19 cellular contexts compared by ENCODE assay signal in the genomic region with DNA sequence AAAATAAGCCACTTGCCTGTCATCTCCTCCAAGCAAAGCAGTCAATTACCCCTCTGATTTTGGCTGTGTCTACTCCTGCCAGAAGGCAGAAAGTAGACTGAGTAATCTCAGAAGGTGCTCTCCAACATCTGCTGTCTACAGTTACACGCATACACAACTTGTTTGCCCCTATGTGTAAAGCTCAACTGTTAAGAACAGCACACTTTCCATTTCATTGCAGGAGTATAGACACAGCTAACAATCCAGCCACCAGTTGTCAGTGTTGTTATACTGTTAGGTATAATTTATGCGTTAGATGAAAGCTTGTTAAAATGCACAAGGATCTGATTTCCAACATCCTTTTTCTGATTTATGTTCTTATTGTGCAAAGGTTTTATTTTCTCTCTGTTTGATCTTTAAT.
A peak's percentile ranks its signal among the peaks of the same experiment; 100 is the strongest.
DNase-seq lines count a peak whose midpoint lies in the region; ATAC-seq and TF ChIP-seq lines count a peak whose summit lies in the region.
"Had no signal": no experiment of that assay in that cellular context is flagged by ENCODE, and none has a peak within 500 bp of the region (broad histone marks: within the 10 kb centered on the region; RNA-seq: fewer than 3 reads in every experiment).

No MANE protein-coding gene starts in this region.

- ATAC-seq in IMR-90 (ENCODE audit: low read depth): no peak
- peak; percentile 41 for ATAC-seq in stimulated activated naive CD8-positive, alpha-beta T cell treated with anti-CD3 and anti-CD28 coated beads, Interleukin-15, amount 100 ng/mL, for 72 hours
- ATAC-seq: PC-3 had no signal

- no peaks in the 10 kb centered on the region for H3K9me3 Mint-ChIP-seq in activated naive CD4-positive, alpha-beta T cell treated with anti-CD3 and anti-CD28 coated beads for 36 hours
- H3K9me3 Mint-ChIP-seq in activated naive CD8-positive, alpha-beta T cell treated with anti-CD3 and anti-CD28 coated beads for 36 hours: no peaks in the 10 kb centered on the region
- H3K9me3 Mint-ChIP-seq in stimulated activated naive CD8-positive, alpha-beta T cell treated with anti-CD3 and anti-CD28 coated beads, Interleukin-15, amount 100 ng/mL, for 72 hours: no peaks in the 10 kb centered on the region

- dilution Hi-C loops in IMR-90 (cut with HindIII; ENCODE audit: low sequenced_read_pairs, unreplicated experiment): no loop called here

- peak overlapping the region; percentile 54; the same call in 1 of the 2 replicates for H2AK5ac ChIP-seq in IMR-90 (ENCODE audit: low read depth, low read length)

- no peak overlapping the region for H3K27ac ChIP-seq in IMR-90 (ENCODE audit: insufficient read depth, low read length)
- H3K27ac ChIP-seq: sigmoid colon, SK-N-MC, suprapubic skin had no signal

- H3K4me3 Mint-ChIP-seq in activated naive CD4-positive, alpha-beta T cell treated with anti-CD3 and anti-CD28 coated beads for 36 hours: no peak overlapping the region
- no peak overlapping the region for H3K4me3 Mint-ChIP-seq in activated naive CD8-positive, alpha-beta T cell treated with anti-CD3 and anti-CD28 coated beads for 36 hours
- H3K4me3 Mint-ChIP-seq in stimulated activated naive CD8-positive, alpha-beta T cell treated with anti-CD3 and anti-CD28 coated beads, Interleukin-15, amount 100 ng/mL, for 72 hours: no peak overlapping the region

- in situ Hi-C loops in IMR-90 (cut with MboI; ENCODE audit: low sequenced_read_pairs): no loop called here

- no peaks in the 10 kb centered on the region for H3K9me3 ChIP-seq in IMR-90 (ENCODE audit: control insufficient read depth, insufficient read depth, low read length)
- H3K9me3 ChIP-seq: sigmoid colon, suprapubic skin had no signal

- no peak overlapping the region for H4K5ac ChIP-seq in IMR-90 (ENCODE audit: low read depth, low read length)

- H2AFZ ChIP-seq in IMR-90 (replicated peaks; ENCODE audit: low read length, poor library complexity): no peak overlapping the region

- H3K4me1 ChIP-seq in IMR-90 (ENCODE audit: control insufficient read depth, insufficient read depth, low read length): peaks cover 7% of the 10 kb centered on the region
- H3K4me1 ChIP-seq: sigmoid colon, suprapubic skin had no signal

- peaks cover 8% of the 10 kb centered on the region for H3K36me3 Mint-ChIP-seq in activated naive CD4-positive, alpha-beta T cell treated with anti-CD3 and anti-CD28 coated beads for 36 hours (ENCODE audit: low read depth)
- H3K36me3 Mint-ChIP-seq in activated naive CD8-positive, alpha-beta T cell treated with anti-CD3 and anti-CD28 coated beads for 36 hours: peaks cover 41% of the 10 kb centered on the region

- H3K14ac ChIP-seq in IMR-90 (replicated peaks; ENCODE audit: low read depth, low read length): no peak overlapping the region

- H3K4me3 ChIP-seq in IMR-90 (ENCODE audit: insufficient read depth, low read depth, low read length): no peak overlapping the region
- H3K4me3 ChIP-seq: sigmoid colon, SK-N-MC, suprapubic skin had no signal

- no peak for TF ChIP-seq CTCF in IMR-90 (conservative IDR thresholded peaks at IDR 0.05; ENCODE audit: low read depth, low read length)

- no CpG with 5 or more reads among the region's 2 CpGs for WGBS in IMR-90 (ENCODE audit: extremely low coverage in 2 of 2, insufficient read length in 1 of 2), 2 experiments

- H3K27me3 ChIP-seq in IMR-90 (ENCODE audit: control insufficient read depth, insufficient read depth, low read length): no peaks in the 10 kb centered on the region
- H3K27me3 ChIP-seq: sigmoid colon, suprapubic skin had no signal

- no peak overlapping the region for H3K18ac ChIP-seq in IMR-90 (ENCODE audit: low read depth, low read length)

- H2BK120ac ChIP-seq in IMR-90 (ENCODE audit: low read depth, low read length): peak overlapping the region; percentile 35; the same call in 1 of the 2 replicates

- H3K9me1 ChIP-seq in IMR-90 (ENCODE audit: insufficient read depth, low read length): no peaks in the 10 kb centered on the region

- no peak overlapping the region for H3K56ac ChIP-seq in IMR-90 (ENCODE audit: extremely low read depth, insufficient read depth, low read length)

- intact Hi-C loops in activated naive CD4-positive, alpha-beta T cell treated with anti-CD3 and anti-CD28 coated beads for 36 hours (cut with micrococcal nuclease): loop anchor here (1.0 to 5.0 kb wide), 4 partner anchors 89 to 642 kb away; no protein-coding TSS in a partner anchor
- intact Hi-C loops in IMR-90 (cut with micrococcal nuclease): no loop called here

- no TSS peak for BruUV-seq in IMR-90 (replicated peaks; lab: Mats Ljungman, UMichigan)

- no peak overlapping the region for H4K8ac ChIP-seq in IMR-90 (ENCODE audit: low read depth in 2 of 2, low read length in 2 of 2)

- peaks cover 2% of the 10 kb centered on the region; the same call in 1 of the 2 replicates for H3K36me3 ChIP-seq in IMR-90 (ENCODE audit: control insufficient read depth, insufficient read depth, low read length)
- H3K36me3 ChIP-seq: sigmoid colon had no signal

- H3K27ac Mint-ChIP-seq in activated naive CD4-positive, alpha-beta T cell treated with anti-CD3 and anti-CD28 coated beads for 36 hours: peak overlapping the region; percentile 19
- H3K27ac Mint-ChIP-seq in activated naive CD8-positive, alpha-beta T cell treated with anti-CD3 and anti-CD28 coated beads for 36 hours: peak overlapping the region; percentile 44
- peak overlapping the region in 1 of 2 donors; percentile 4 for H3K27ac Mint-ChIP-seq in stimulated activated naive CD8-positive, alpha-beta T cell treated with anti-CD3 and anti-CD28 coated beads, Interleukin-15, amount 100 ng/mL, for 72 hours

- peak; percentile 29 for DNase-seq in activated naive CD4-positive, alpha-beta T cell treated with anti-CD3 and anti-CD28 coated beads for 36 hours
- no peak for DNase-seq in activated naive CD4-positive, alpha-beta T cell treated with Interleukin-2 at 50 U/mL for 16 hours
- peak; percentile 16 for DNase-seq in IMR-90
- no peak for DNase-seq in activated naive CD8-positive, alpha-beta T cell treated with anti-CD3 and anti-CD28 coated beads for 36 hours
- no peak for DNase-seq in stimulated activated naive CD8-positive, alpha-beta T cell treated with anti-CD3 and anti-CD28 coated beads, Interleukin-15, amount 100 ng/mL, for 72 hours
- no peak for DNase-seq in effector CD4-positive, alpha-beta T cell
- DNase-seq in kidney tubule cell (ENCODE audit: low spot score): no peak
- DNase-seq: activated CD8-positive, alpha-beta memory T cell treated with anti-CD3 and anti-CD28 coated beads, Interleukin-2, amount 50 U/mL, for 4 hours; AML-193; DMS153; HCEC 1CT; kidney glomerular epithelial cell; NCI-H187 treated with DMSO at 0.1 percent for 48 hours; NCI-H446 treated with DMSO at 0.1 percent for 48 hours; PC-3; sigmoid colon; stimulated activated CD4-positive, alpha-beta T cell treated with anti-CD3 and anti-CD28 coated beads, Interleukin-2, amount 100 ng/mL, for 24 hours had no signal

- no peak overlapping the region for H2AK9ac ChIP-seq in IMR-90 (replicated peaks; ENCODE audit: low read depth, low read length, poor library complexity)

- H3K4ac ChIP-seq in IMR-90 (ENCODE audit: low read depth, low read length): no peak overlapping the region

- CTCF ChIA-PET in activated naive CD4-positive, alpha-beta T cell treated with anti-CD3 and anti-CD28 coated beads for 36 hours (lab: Charles Lee): interaction anchor here (0.6 to 2.5 kb wide), 2 partner anchors 145 to 148 kb away, joined by 3 to 10 read pairs; no protein-coding TSS in a partner anchor
- CTCF ChIA-PET in IMR-90 (lab: Yijun Ruan, JAX): no interaction called here

- H3K9ac ChIP-seq in IMR-90 (ENCODE audit: low read depth, low read length): no peak overlapping the region

- no peak overlapping the region for H3K4me2 ChIP-seq in IMR-90 (ENCODE audit: low read depth, low read length)

- H4K20me1 ChIP-seq in IMR-90 (ENCODE audit: insufficient read depth, low read length): no peaks in the 10 kb centered on the region

- no peak for TF ChIP-seq RAD21 in IMR-90 (IDR thresholded peaks at IDR 0.05; ENCODE audit: low read length)

- no peak overlapping the region for H2BK15ac ChIP-seq in IMR-90 (ENCODE audit: low read depth, low read length)

- peak overlapping the region; percentile 10; the same call in 1 of the 2 replicates for H2BK20ac ChIP-seq in IMR-90 (ENCODE audit: low read depth, low read length)

- no peaks in the 10 kb centered on the region for H3K27me3 Mint-ChIP-seq in activated naive CD4-positive, alpha-beta T cell treated with anti-CD3 and anti-CD28 coated beads for 36 hours (ENCODE audit: low read depth)
- H3K27me3 Mint-ChIP-seq in activated naive CD8-positive, alpha-beta T cell treated with anti-CD3 and anti-CD28 coated beads for 36 hours: no peaks in the 10 kb centered on the region
- no peaks in the 10 kb centered on the region for H3K27me3 Mint-ChIP-seq in stimulated activated naive CD8-positive, alpha-beta T cell treated with anti-CD3 and anti-CD28 coated beads, Interleukin-15, amount 100 ng/mL, for 72 hours

- H2BK5ac ChIP-seq in IMR-90 (ENCODE audit: low read depth, low read length, poor library complexity, severe bottlenecking): no peak overlapping the region

- no peak overlapping the region for H4K91ac ChIP-seq in IMR-90 (ENCODE audit: insufficient read depth, low read depth, low read length)

- 0 out of 4 replicates have a peak, but pooled peaks cover 0 to 3% of the 10 kb centered on the region in 2 experiments for H3K79me1 ChIP-seq in IMR-90 (ENCODE audit: low read depth in 1 of 2, low read length in 2 of 2)

- H3K4me1 Mint-ChIP-seq in activated naive CD4-positive, alpha-beta T cell treated with anti-CD3 and anti-CD28 coated beads for 36 hours (ENCODE audit: low read depth): peaks cover 78% of the 10 kb centered on the region
- H3K4me1 Mint-ChIP-seq in activated naive CD8-positive, alpha-beta T cell treated with anti-CD3 and anti-CD28 coated beads for 36 hours: peaks cover 71% of the 10 kb centered on the region
- peaks cover 82% of the 10 kb centered on the region for H3K4me1 Mint-ChIP-seq in stimulated activated naive CD8-positive, alpha-beta T cell treated with anti-CD3 and anti-CD28 coated beads, Interleukin-15, amount 100 ng/mL, for 72 hours

- H3K23ac ChIP-seq in IMR-90 (ENCODE audit: low read depth, low read length): no peak overlapping the region

- TF ChIP-seq POLR2A in IMR-90 (IDR thresholded peaks at IDR 0.05; ENCODE audit: low read depth, low read length): no peak

- POLR2A ChIA-PET in IMR-90 (lab: Charles Lee; ENCODE audit: unreplicated experiment): no interaction called here

TF ChIP-seq in IMR-90, 13 proteins besides CTCF, POLR2A, EP300 and RAD21 (continues in another document):
- TF ChIP-seq NFE2L2 (IDR thresholded peaks at IDR 0.05; ENCODE audit: low read depth, low read length) (no peak), SMC3 (IDR thresholded peaks at IDR 0.05; ENCODE audit: low read depth, low read length) (no peak), CHD1 (IDR thresholded peaks at IDR 0.05; ENCODE audit: low read depth, low read length) (no peak), MAFK (IDR thresholded peaks at IDR 0.05; ENCODE audit: low read depth, low read length) (no peak), MAZ (IDR thresholded peaks at IDR 0.05; ENCODE audit: borderline replicate concordance, low read depth, low read length) (no peak)

Comparison
In these comparisons a context has a peak if more than half of its experiments do, and no peak if none do; other contexts are left out.
1. DNase-seq: peak in activated naive CD4-positive, alpha-beta T cell treated with anti-CD3 and anti-CD28 coated beads for 36 hours (single experiment) and IMR-90 (single experiment); none in activated naive CD4-positive, alpha-beta T cell treated with Interleukin-2 at 50 U/mL for 16 hours (single experiment), activated naive CD8-positive, alpha-beta T cell treated with anti-CD3 and anti-CD28 coated beads for 36 hours (single experiment), stimulated activated naive CD8-positive, alpha-beta T cell treated with anti-CD3 and anti-CD28 coated beads, Interleukin-15, amount 100 ng/mL, for 72 hours (0 of 2), effector CD4-positive, alpha-beta T cell (single experiment) and kidney tubule cell (single experiment).